8 cellular contexts compared by ENCODE assay signal in genomic region chr20:35145141-35145564, GRCh38. TPM values are rescaled to one million over a fixed set of nuclear protein-coding genes. Genes with fewer than 3 reads are reported as not detected.
DNase-seq lines count a peak whose midpoint lies in the region; ATAC-seq and TF ChIP-seq lines count a peak whose summit lies in the region.

No MANE protein-coding gene starts in this region.

- peaks cover 27% of the 10 kb centered on the region for H3K36me3 Mint-ChIP-seq in activated CD4-positive, alpha-beta T cell treated with anti-CD3 and anti-CD28 coated beads, Interleukin-2, amount 10 ng/mL, durations not matched to agents 24 days and 14 days (ENCODE audit: low read depth)

- peak; percentile 78 for DNase-seq in activated CD4-positive, alpha-beta T cell treated with anti-CD3 and anti-CD28 coated beads, Interleukin-2, amount 10 ng/mL, durations not matched to agents 24 days and 14 days
- DNase-seq in activated CD4-positive, alpha-beta T cell treated with anti-CD3 and anti-CD28 coated beads for 1 hour, result no peak
- DNase-seq in LHCN-M2 (ENCODE audit: low read depth), result peak; percentile 80
- peak; percentile 90 for DNase-seq in RWPE1 (ENCODE audit: low spot score)
- peak; percentile 86 for DNase-seq in dermis blood vessel endothelial cell
- peak; percentile 75 to 85 for DNase-seq in lung microvascular endothelial cell (ENCODE audit: low read depth in 2 of 2)
- DNase-seq in stimulated activated CD4-positive, alpha-beta T cell treated with anti-CD3 and anti-CD28 coated beads, Interleukin-4, amount 100 ng/mL, for 1 hour, result no peak

- H3K27ac Mint-ChIP-seq in activated CD4-positive, alpha-beta T cell treated with anti-CD3 and anti-CD28 coated beads, Interleukin-2, amount 10 ng/mL, durations not matched to agents 24 days and 14 days, result no peak overlapping the region

- no peaks in the 10 kb centered on the region for H3K27me3 Mint-ChIP-seq in activated CD4-positive, alpha-beta T cell treated with anti-CD3 and anti-CD28 coated beads, Interleukin-2, amount 10 ng/mL, durations not matched to agents 24 days and 14 days

- peak overlapping the region; percentile 57 for H3K4me3 Mint-ChIP-seq in activated CD4-positive, alpha-beta T cell treated with anti-CD3 and anti-CD28 coated beads, Interleukin-2, amount 10 ng/mL, durations not matched to agents 24 days and 14 days

- H3K27ac ChIP-seq in RWPE1, result no peak overlapping the region

- intact Hi-C loops in activated CD4-positive, alpha-beta T cell treated with anti-CD3 and anti-CD28 coated beads, Interleukin-2, amount 10 ng/mL, durations not matched to agents 24 days and 14 days (cut with micrococcal nuclease), result loop anchor here (1.0 to 10.0 kb wide), 2 partner anchors 63 to 270 kb away; partner anchors contain the start of gene UQCC1

- peaks cover 26% of the 10 kb centered on the region for H3K4me1 Mint-ChIP-seq in activated CD4-positive, alpha-beta T cell treated with anti-CD3 and anti-CD28 coated beads, Interleukin-2, amount 10 ng/mL, durations not matched to agents 24 days and 14 days

- ATAC-seq in GM18867 (IDR thresholded peaks at IDR 0.05; ENCODE audit: unreplicated experiment), result no peak

- CTCF ChIA-PET in RWPE1 (lab: Yijun Ruan, JAX), result interaction anchor here (0.5 to 4.0 kb wide), 46 partner anchors 11 to 309 kb away, joined by 3 to 59 read pairs (median 4); partner anchors contain the start of genes GGT7, MMP24 and MMP24OS

- TF ChIP-seq CTCF in RWPE1 (conservative IDR thresholded peaks at IDR 0.05; ENCODE audit: low read depth), result peak; percentile 99

- POLR2A ChIA-PET in RWPE1 (lab: Yijun Ruan, JAX; ENCODE audit: low non-redundant PET), result interaction anchor here (0.5 kb wide), 1 partner anchor 80 kb away, joined by 5 read pairs; no protein-coding TSS in a partner anchor

- no peaks in the 10 kb centered on the region for H3K9me3 Mint-ChIP-seq in activated CD4-positive, alpha-beta T cell treated with anti-CD3 and anti-CD28 coated beads, Interleukin-2, amount 10 ng/mL, durations not matched to agents 24 days and 14 days

RNA-seq across cellular contexts. Expression of gene EDEM2, which starts 2.0 kb away (rescaled TPM):
- total RNA-seq in activated CD4-positive, alpha-beta T cell treated with anti-CD3 and anti-CD28 coated beads, Interleukin-2, amount 10 ng/mL, durations not matched to agents 24 days and 14 days, result 19.2 and 21.1 TPM in 2 replicates
- total RNA-seq in LHCN-M2 (2014; rRNA removed) (34.7 and 40.6 TPM in 2 replicates), dermis blood vessel endothelial cell (82.9 and 92.2 TPM in 2 replicates), lung microvascular endothelial cell (76.3 and 123 TPM in 2 replicates)
- 26.9 TPM for polyA plus RNA-seq in LHCN-M2 (2012)

RNA-seq across cellular contexts. Expression of gene PROCR, which starts 26.7 kb away (rescaled TPM):
- total RNA-seq in activated CD4-positive, alpha-beta T cell treated with anti-CD3 and anti-CD28 coated beads, Interleukin-2, amount 10 ng/mL, durations not matched to agents 24 days and 14 days, result 0.24 and 0.84 TPM in 2 replicates
- total RNA-seq in LHCN-M2 (2014; rRNA removed) (44.4 and 44.5 TPM in 2 replicates), dermis blood vessel endothelial cell (124 and 176 TPM in 2 replicates), lung microvascular endothelial cell (169 and 328 TPM in 2 replicates)
- 20.7 TPM for polyA plus RNA-seq in LHCN-M2 (2012)

RNA-seq across cellular contexts. Expression of gene TRPC4AP, which starts 52.5 kb away (rescaled TPM):
- 46.4 and 47.8 TPM in 2 replicates for total RNA-seq in activated CD4-positive, alpha-beta T cell treated with anti-CD3 and anti-CD28 coated beads, Interleukin-2, amount 10 ng/mL, durations not matched to agents 24 days and 14 days
- total RNA-seq in LHCN-M2 (2014; rRNA removed) (57.1 and 64.8 TPM in 2 replicates), dermis blood vessel endothelial cell (90.2 and 100 TPM in 2 replicates), lung microvascular endothelial cell (64.1 and 70.2 TPM in 2 replicates)
- 57.6 TPM for polyA plus RNA-seq in LHCN-M2 (2012)

Comparison
In these comparisons a context has a peak if more than half of its experiments do, and no peak if none do; other contexts are left out.
1. DNase-seq: peak in activated CD4-positive, alpha-beta T cell treated with anti-CD3 and anti-CD28 coated beads, Interleukin-2, amount 10 ng/mL, durations not matched to agents 24 days and 14 days (single experiment), LHCN-M2 (single experiment), RWPE1 (single experiment), dermis blood vessel endothelial cell (single experiment) and lung microvascular endothelial cell (2 of 2); none in activated CD4-positive, alpha-beta T cell treated with anti-CD3 and anti-CD28 coated beads for 1 hour (single experiment) and stimulated activated CD4-positive, alpha-beta T cell treated with anti-CD3 and anti-CD28 coated beads, Interleukin-4, amount 100 ng/mL, for 1 hour (single experiment).
2. RNA of gene PROCR, which starts 26.7 kb away (total RNA-seq): 169 to 328 TPM in lung microvascular endothelial cell, 124 to 176 TPM in dermis blood vessel endothelial cell and 44.4 to 44.5 TPM in LHCN-M2; 0.24 to 0.84 TPM in activated CD4-positive, alpha-beta T cell treated with anti-CD3 and anti-CD28 coated beads, Interleukin-2, amount 10 ng/mL, durations not matched to agents 24 days and 14 days; every median in the first group is over 10 times any median in the second.